Comparison of ENCODE assay signal across 10 cellular contexts in genomic region chr1:55893155-55893554, GRCh38.
DNase-seq lines count a peak whose midpoint lies in the region; ATAC-seq and TF ChIP-seq lines count a peak whose summit lies in the region.
"Had no signal": no experiment of that assay in that cellular context is flagged by ENCODE, and none has a peak within 500 bp of the region (broad histone marks: within the 10 kb centered on the region; RNA-seq: fewer than 3 reads in every experiment).

No MANE protein-coding gene starts in this region.

- H3K27ac Mint-ChIP-seq in activated CD4-positive, alpha-beta T cell treated with anti-CD3 and anti-CD28 coated beads, Interleukin-2, amount 10 ng/mL, durations not matched to agents 24 days and 14 days, result no peak overlapping the region
- H3K27ac Mint-ChIP-seq in stimulated activated memory B cell treated with anti-CD40 and anti-IgM and Interleukin-4, amounts not matched to agents 10 μg/mL and 1 μg/mL and 100 μg/mL, for 72 hours, result no peak overlapping the region
- H3K27ac Mint-ChIP-seq: naive thymus-derived CD8-positive, alpha-beta T cell had no signal

- no peak overlapping the region for H3K4me3 ChIP-seq in heart right ventricle

- H3K4me3 Mint-ChIP-seq in activated CD4-positive, alpha-beta T cell treated with anti-CD3 and anti-CD28 coated beads, Interleukin-2, amount 10 ng/mL, durations not matched to agents 24 days and 14 days, result no peak overlapping the region
- no peak overlapping the region for H3K4me3 Mint-ChIP-seq in stimulated activated memory B cell treated with anti-CD40 and anti-IgM and Interleukin-4, amounts not matched to agents 10 μg/mL and 1 μg/mL and 100 μg/mL, for 72 hours
- H3K4me3 Mint-ChIP-seq: naive thymus-derived CD8-positive, alpha-beta T cell had no signal

- no peaks in the 10 kb centered on the region for H3K9me3 Mint-ChIP-seq in activated CD4-positive, alpha-beta T cell treated with anti-CD3 and anti-CD28 coated beads, Interleukin-2, amount 10 ng/mL, durations not matched to agents 24 days and 14 days
- peaks cover 29% of the 10 kb centered on the region for H3K9me3 Mint-ChIP-seq in stimulated activated memory B cell treated with anti-CD40 and anti-IgM and Interleukin-4, amounts not matched to agents 10 μg/mL and 1 μg/mL and 100 μg/mL, for 72 hours

- H3K36me3 ChIP-seq in heart right ventricle, result no peaks in the 10 kb centered on the region

- intact Hi-C loops in heart right ventricle (cut with DNase I), result loop anchor here in 1 of 10 donors (10.0 kb wide), 1 partner anchor 518 kb away; no protein-coding TSS in a partner anchor
- intact Hi-C loops in Right ventricle myocardium inferior (cut with DNase I), result no loop called here
- intact Hi-C loops in activated CD4-positive, alpha-beta T cell treated with anti-CD3 and anti-CD28 coated beads, Interleukin-2, amount 10 ng/mL, durations not matched to agents 24 days and 14 days (cut with micrococcal nuclease), result no loop called here

- H3K9me3 ChIP-seq in heart right ventricle, result peaks cover 0 to 39% (median 7%) of the 10 kb centered on the region in 11 donors

- no peaks in the 10 kb centered on the region for H3K36me3 Mint-ChIP-seq in activated CD4-positive, alpha-beta T cell treated with anti-CD3 and anti-CD28 coated beads, Interleukin-2, amount 10 ng/mL, durations not matched to agents 24 days and 14 days (ENCODE audit: low read depth)
- no peaks in the 10 kb centered on the region for H3K36me3 Mint-ChIP-seq in stimulated activated memory B cell treated with anti-CD40 and anti-IgM and Interleukin-4, amounts not matched to agents 10 μg/mL and 1 μg/mL and 100 μg/mL, for 72 hours

- no peaks in the 10 kb centered on the region for H3K4me1 Mint-ChIP-seq in activated CD4-positive, alpha-beta T cell treated with anti-CD3 and anti-CD28 coated beads, Interleukin-2, amount 10 ng/mL, durations not matched to agents 24 days and 14 days
- no peaks in the 10 kb centered on the region for H3K4me1 Mint-ChIP-seq in stimulated activated memory B cell treated with anti-CD40 and anti-IgM and Interleukin-4, amounts not matched to agents 10 μg/mL and 1 μg/mL and 100 μg/mL, for 72 hours
- H3K4me1 Mint-ChIP-seq: naive thymus-derived CD8-positive, alpha-beta T cell had no signal

- no peak for DNase-seq in heart right ventricle
- DNase-seq in Right ventricle myocardium inferior (ENCODE audit: missing footprints), result no peak
- DNase-seq in NCI-H82 (lab: John Stamatoyannopoulos, UW), result peak; percentile 69
- peak; percentile 58 for DNase-seq in fibroblast of gingiva (ENCODE audit: low read depth)
- no peak for DNase-seq in activated CD4-positive, alpha-beta T cell treated with anti-CD3 and anti-CD28 coated beads, Interleukin-2, amount 10 ng/mL, durations not matched to agents 24 days and 14 days
- DNase-seq: activated gamma-delta T cell; naive thymus-derived CD8-positive, alpha-beta T cell had no signal

- no peak for ATAC-seq in heart right ventricle
- ATAC-seq in Right ventricle myocardium inferior, result no peak
- ATAC-seq in GM21381 (IDR thresholded peaks at IDR 0.05; ENCODE audit: unreplicated experiment), result no peak
- no peak for ATAC-seq in GM21786 (IDR thresholded peaks at IDR 0.05; ENCODE audit: unreplicated experiment)
- no peak for ATAC-seq in stimulated activated memory B cell treated with anti-CD40 and anti-IgM and Interleukin-4, amounts not matched to agents 10 μg/mL and 1 μg/mL and 100 μg/mL, for 72 hours
- ATAC-seq: naive thymus-derived CD8-positive, alpha-beta T cell had no signal

- peak in 5 of 9 donors; percentile 19 to 32 (median 30) for TF ChIP-seq CTCF in heart right ventricle (IDR thresholded peaks at IDR 0.05)

- no peaks in the 10 kb centered on the region for H3K27me3 ChIP-seq in heart right ventricle

- H3K4me1 ChIP-seq in heart right ventricle, result peaks cover 0 to 3% (median 0%) of the 10 kb centered on the region in 9 donors

- no peaks in the 10 kb centered on the region for H3K27me3 Mint-ChIP-seq in activated CD4-positive, alpha-beta T cell treated with anti-CD3 and anti-CD28 coated beads, Interleukin-2, amount 10 ng/mL, durations not matched to agents 24 days and 14 days
- peaks cover 29% of the 10 kb centered on the region for H3K27me3 Mint-ChIP-seq in stimulated activated memory B cell treated with anti-CD40 and anti-IgM and Interleukin-4, amounts not matched to agents 10 μg/mL and 1 μg/mL and 100 μg/mL, for 72 hours

- 16 to 36% methylated on average over 2 of the region's 2 CpGs for WGBS in heart right ventricle, 2 donors

- H3K27ac ChIP-seq in heart right ventricle, result no peak overlapping the region

Comparison
In these comparisons a context has a peak if more than half of its experiments do, and no peak if none do; other contexts are left out.
1. DNase-seq: peak in NCI-H82 (single experiment) and fibroblast of gingiva (single experiment); none in heart right ventricle (0 of 2), Right ventricle myocardium inferior (single experiment) and activated CD4-positive, alpha-beta T cell treated with anti-CD3 and anti-CD28 coated beads, Interleukin-2, amount 10 ng/mL, durations not matched to agents 24 days and 14 days (single experiment).